ENCODE assay signal across 12 cellular contexts in genomic region chr3:97952280-97952679, GRCh38. TPM values are rescaled to one million over a fixed set of nuclear protein-coding genes. Genes with fewer than 3 reads are reported as not detected.
DNase-seq lines count a peak whose midpoint lies in the region; TF ChIP-seq lines count a peak whose summit lies in the region.
"Had no signal": no experiment of that assay in that cellular context is flagged by ENCODE, and none has a peak within 500 bp of the region (broad histone marks: within the 10 kb centered on the region; RNA-seq: fewer than 3 reads in every experiment).

No MANE protein-coding gene starts in this region.

- no peaks in the 10 kb centered on the region for H3K9me3 ChIP-seq in suprapubic skin

- TF ChIP-seq CTCF in brain microvascular endothelial cell (IDR thresholded peaks at IDR 0.05; ENCODE audit: low read depth, low read length, missing control alignments) (no peak), suprapubic skin (IDR thresholded peaks at IDR 0.05) (no peak)

- DNase-seq in HS-5 (ENCODE audit: low read depth): peak; percentile 48
- peak; percentile 13 for DNase-seq in brain microvascular endothelial cell
- peak; percentile 86 for DNase-seq in iris pigment epithelial cell (ENCODE audit: low read depth)
- no peak for DNase-seq in suprapubic skin (ENCODE audit: low spot score in 2 of 2)
- no peak for DNase-seq in HUDEP-2 (lab: John Stamatoyannopoulos, UW; ENCODE audit: unreplicated experiment in 76 of 76)
- DNase-seq in NCI-H748 treated with DMSO at 0.1 percent for 48 hours (lab: John Stamatoyannopoulos, UW): no peak
- no peak for DNase-seq in stimulated activated CD4-positive, alpha-beta T cell treated with anti-CD3 and anti-CD28 coated beads, Interleukin-4, amount 100 ng/mL, for 4 hours
- DNase-seq in cerebellar nuclear complex (lab: John Stamatoyannopoulos, UW): no peak
- DNase-seq: activated naive CD8-positive, alpha-beta T cell treated with anti-CD3 and anti-CD28 coated beads, Interleukin-2, amount 10 ng/mL, durations not matched to agents 7 days and 5 days; effector memory CD8-positive, alpha-beta T cell; immature natural killer cell; T-helper 17 cell had no signal

- no peak overlapping the region for H3K4me3 ChIP-seq in brain microvascular endothelial cell (ENCODE audit: low read depth, low read length)
- no peak overlapping the region for H3K4me3 ChIP-seq in suprapubic skin

- TF ChIP-seq POLR2A in suprapubic skin (IDR thresholded peaks at IDR 0.05): no peak

- no peaks in the 10 kb centered on the region for H3K4me1 ChIP-seq in suprapubic skin

- H3K36me3 ChIP-seq in brain microvascular endothelial cell (replicated peaks): peaks cover 59% of the 10 kb centered on the region
- peaks cover 74% of the 10 kb centered on the region for H3K36me3 ChIP-seq in suprapubic skin

- H3K27ac ChIP-seq in brain microvascular endothelial cell (no peak overlapping the region), suprapubic skin (peak overlapping the region; percentile 43)

- in situ Hi-C loops in brain microvascular endothelial cell (cut with HindIII; ENCODE audit: low pct_ligation_motif_present, low sequenced_read_pairs): no loop called here

- H3K27me3 ChIP-seq in brain microvascular endothelial cell (replicated peaks): no peaks in the 10 kb centered on the region
- H3K27me3 ChIP-seq in suprapubic skin: no peaks in the 10 kb centered on the region

- 90% methylated on average over 3 of the region's 3 CpGs for WGBS in suprapubic skin

- TF ChIP-seq EP300 in suprapubic skin (IDR thresholded peaks at IDR 0.05): no peak

RNA-seq across cellular contexts. Expression of gene RIOX2, which starts 20.0 kb away (rescaled TPM):
- 10 to 100 TPM; 30.1 to 44.1 (median 38.6) TPM for total RNA-seq in suprapubic skin

Comparison
In these comparisons a context has a peak if more than half of its experiments do, and no peak if none do; other contexts are left out.
1. DNase-seq: peak in HS-5 (single experiment), brain microvascular endothelial cell (single experiment) and iris pigment epithelial cell (single experiment); none in suprapubic skin (0 of 2), HUDEP-2 (0 of 76), NCI-H748 treated with DMSO at 0.1 percent for 48 hours (single experiment), stimulated activated CD4-positive, alpha-beta T cell treated with anti-CD3 and anti-CD28 coated beads, Interleukin-4, amount 100 ng/mL, for 4 hours (0 of 2) and cerebellar nuclear complex (0 of 2).